In genomic region chr11:47572715-47573255, GRCh38 we compare ENCODE assay signal across 14 cellular contexts. TPM values are rescaled to one million over a fixed set of nuclear protein-coding genes. Genes with fewer than 3 reads are reported as not detected.
DNase-seq lines count a peak whose midpoint lies in the region; ATAC-seq lines count a peak whose summit lies in the region.
"Had no signal": no experiment of that assay in that cellular context is flagged by ENCODE, and none has a peak within 500 bp of the region (broad histone marks: within the 10 kb centered on the region; RNA-seq: fewer than 3 reads in every experiment).

No MANE protein-coding gene starts in this region.

- peaks cover 0 to 2% of the 10 kb centered on the region in 2 experiments for H3K4me1 ChIP-seq in trophoblast cell (ENCODE audit: control insufficient read depth in 1 of 2, insufficient read depth in 2 of 2, low read length in 2 of 2)

- no peak overlapping the region for H3K23ac ChIP-seq in trophoblast cell (ENCODE audit: low read length)

- H2BK5ac ChIP-seq in trophoblast cell (ENCODE audit: low read depth, low read length, poor library complexity) = no peak overlapping the region

- no peak overlapping the region for H2AFZ ChIP-seq in trophoblast cell (ENCODE audit: insufficient read depth, low read length, poor library complexity)

- no peak overlapping the region for H2BK120ac ChIP-seq in trophoblast cell (ENCODE audit: insufficient read depth, low read length, poor library complexity)

- DNase-seq in NCI-H2227 (lab: John Stamatoyannopoulos, UW; ENCODE audit: unreplicated experiment) (peak; percentile 72), caudate nucleus (lab: John Stamatoyannopoulos, UW) (peak in 1 of 61 donors; percentile 14), trophoblast cell (no peak), activated gamma-delta T cell treated with Interleukin-2 at 50 U/mL for 16 hours (no peak)
- DNase-seq: activated T-cell treated with anti-CD3 and anti-CD28 coated beads, Interleukin-2, amount 50 U/mL, for 48 hours; COR-L47; NCI-H1436; NK-92 treated with Interleukin-12 subunit alpha and Interleukin-12 subunit beta, amount 100 ng/mL, for 24 hours; stimulated activated CD4-positive, alpha-beta T cell treated with anti-CD3 and anti-CD28 coated beads, Interleukin-2, amount 100 ng/mL, for 24 hours; stimulated activated naive CD8-positive, alpha-beta T cell treated with anti-CD3 and anti-CD28 coated beads, Interleukin-15, amount 100 ng/mL, for 72 hours had no signal

- H3K4ac ChIP-seq in trophoblast cell (ENCODE audit: low read depth, low read length) = no peak overlapping the region

- H3K9me3 ChIP-seq in trophoblast cell (ENCODE audit: insufficient read depth, low read depth, low read length) = peaks cover 3% of the 10 kb centered on the region

- no peaks in the 10 kb centered on the region for H3K79me2 ChIP-seq in trophoblast cell (ENCODE audit: control insufficient read depth, insufficient read depth, low read length, poor library complexity)

- H2AK5ac ChIP-seq in trophoblast cell (ENCODE audit: low read length) = no peak overlapping the region

- no peaks in the 10 kb centered on the region for H3K79me1 ChIP-seq in trophoblast cell (ENCODE audit: low read length)

- H2BK12ac ChIP-seq in trophoblast cell (ENCODE audit: low read length) = no peak overlapping the region

- no peak overlapping the region for H4K91ac ChIP-seq in trophoblast cell (ENCODE audit: low read depth, low read length)

- no peak for ATAC-seq in GM21515 (IDR thresholded peaks at IDR 0.05; ENCODE audit: unreplicated experiment)
- ATAC-seq: stimulated activated naive CD8-positive, alpha-beta T cell treated with anti-CD3 and anti-CD28 coated beads, Interleukin-15, amount 100 ng/mL, for 72 hours had no signal

- H3K14ac ChIP-seq in trophoblast cell (ENCODE audit: low read length) = no peak overlapping the region

- H3K27ac ChIP-seq in caudate nucleus (ENCODE audit: low read depth, low read length) (peak overlapping the region; percentile 78), layer of hippocampus (ENCODE audit: low read depth, low read length) (peak overlapping the region; percentile 53), temporal lobe (ENCODE audit: low read depth, low read length) (peak overlapping the region; percentile 80), trophoblast cell (ENCODE audit: low read depth, low read length) (no peak overlapping the region)

- no peak overlapping the region for H3K4me3 ChIP-seq in trophoblast cell (ENCODE audit: low read depth, low read length)

- no peak overlapping the region for H3K9ac ChIP-seq in trophoblast cell (ENCODE audit: low read length)

- peaks cover 26 to 41% of the 10 kb centered on the region in 2 experiments for H3K36me3 ChIP-seq in trophoblast cell (ENCODE audit: control insufficient read depth in 1 of 2, insufficient read depth in 2 of 2, low read length in 2 of 2)

- H3K27me3 ChIP-seq in layer of hippocampus (ENCODE audit: control insufficient read depth, insufficient read depth, low read length) = no peaks in the 10 kb centered on the region
- no peaks in the 10 kb centered on the region for H3K27me3 ChIP-seq in trophoblast cell (ENCODE audit: insufficient read depth, low read length)

- no peak overlapping the region for H3K18ac ChIP-seq in trophoblast cell (ENCODE audit: low read length)

- H4K12ac ChIP-seq in trophoblast cell (ENCODE audit: low read depth, low read length) = no peak overlapping the region

- no CpG with 5 or more reads among the region's 8 CpGs for WGBS in trophoblast cell (ENCODE audit: extremely low coverage, insufficient coverage, insufficient read length)

- no peak overlapping the region for H4K8ac ChIP-seq in trophoblast cell (ENCODE audit: low read depth, low read length)

- no peak overlapping the region for H3K4me2 ChIP-seq in trophoblast cell (ENCODE audit: low read length)

RNA-seq across cellular contexts. Expression of gene KBTBD4, which starts 6.0 kb away (rescaled TPM):
- 24.6 TPM for total RNA-seq in temporal lobe
- polyA plus RNA-seq in trophoblast cell (2013) = 6.7 TPM in 2 replicates

RNA-seq across cellular contexts. Expression of gene NDUFS3, which starts 6.1 kb away (rescaled TPM):
- 42.3 TPM for total RNA-seq in temporal lobe
- polyA plus RNA-seq in trophoblast cell (2013) = 82.0 and 83.5 TPM in 2 replicates

RNA-seq across cellular contexts. Expression of gene PTPMT1, which starts 7.4 kb away (rescaled TPM):
- total RNA-seq in temporal lobe = 16.2 TPM
- 53.6 and 57.5 TPM in 2 replicates for polyA plus RNA-seq in trophoblast cell (2013)

RNA-seq across cellular contexts. Expression of gene FAM180B, which starts 13.7 kb away (rescaled TPM):
- total RNA-seq in temporal lobe = 0.25 TPM
- polyA plus RNA-seq in trophoblast cell (2013) = 0.04 TPM in 1 of 2 replicates, not detected in the other
- total RNA-seq: glomerular endothelial cell had no signal

RNA-seq across cellular contexts. Expression of gene CELF1, which starts 19.9 kb away (rescaled TPM):
- total RNA-seq in temporal lobe = 175 TPM
- 61.5 and 66.2 TPM in 2 replicates for polyA plus RNA-seq in trophoblast cell (2013)
